Comparison of ENCODE assay signal across 9 cellular contexts in the genomic region with DNA sequence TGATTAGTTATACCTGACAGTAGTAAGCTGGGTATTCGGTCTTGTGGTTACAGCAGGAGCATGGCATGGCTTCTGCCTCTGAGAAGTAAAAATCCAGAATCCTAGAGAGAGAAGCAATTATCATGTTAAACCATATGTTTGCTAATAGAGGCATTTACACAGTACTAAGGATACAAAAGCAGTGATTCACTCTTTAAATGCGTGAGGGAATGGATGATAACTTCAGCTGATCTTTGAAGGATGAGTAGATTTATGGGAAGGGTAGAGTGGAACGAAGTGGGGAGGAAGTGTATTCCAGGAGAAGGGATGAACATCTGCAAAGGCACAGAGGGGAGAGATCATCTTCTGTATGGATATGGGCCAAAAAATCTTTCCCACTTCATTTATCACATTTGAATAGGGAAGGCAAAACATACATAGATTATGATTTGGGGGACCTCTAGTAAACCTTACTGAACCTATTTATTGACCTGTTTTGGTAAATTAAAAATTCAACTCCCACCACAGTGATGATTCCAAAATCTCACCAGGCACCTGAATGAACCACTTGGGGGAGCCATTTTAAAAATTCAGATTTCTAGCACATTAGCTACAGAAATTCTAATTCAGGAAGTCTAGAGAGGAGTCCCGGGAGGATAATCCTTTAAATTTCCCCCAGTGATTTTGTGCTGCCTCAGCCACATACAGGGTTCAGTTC. TPM values are rescaled to one million over a fixed set of nuclear protein-coding genes. Genes with fewer than 3 reads are reported as not detected.
DNase-seq lines count a peak whose midpoint lies in the region; ATAC-seq and TF ChIP-seq lines count a peak whose summit lies in the region.
"Had no signal": no experiment of that assay in that cellular context is flagged by ENCODE, and none has a peak within 500 bp of the region (broad histone marks: within the 10 kb centered on the region; RNA-seq: fewer than 3 reads in every experiment).

No MANE protein-coding gene starts in this region.

- H3K9me3 Mint-ChIP-seq in Calu3 (ENCODE audit: low read depth, unreplicated experiment), result peaks cover 3% of the 10 kb centered on the region
- no peaks in the 10 kb centered on the region for H3K9me3 Mint-ChIP-seq in activated CD4-positive, alpha-beta T cell treated with anti-CD3 and anti-CD28 coated beads, Interleukin-2, amount 10 ng/mL, durations not matched to agents 24 days and 14 days
- peaks cover 2 to 9% of the 10 kb centered on the region in 2 donors for H3K9me3 Mint-ChIP-seq in stimulated activated naive CD8-positive, alpha-beta T cell treated with anti-CD3 and anti-CD28 coated beads, Interleukin-15, amount 100 ng/mL, for 72 hours

- intact Hi-C loops in Calu3 (cut with micrococcal nuclease; ENCODE audit: unreplicated experiment), result no loop called here
- intact Hi-C loops in esophagus muscularis mucosa (cut with DNase I), result no loop called here
- intact Hi-C loops in activated CD4-positive, alpha-beta T cell treated with anti-CD3 and anti-CD28 coated beads, Interleukin-2, amount 10 ng/mL, durations not matched to agents 24 days and 14 days (cut with micrococcal nuclease), result no loop called here

- DNase-seq in Calu3 (no peak), HT-29 (ENCODE audit: low spot score) (peak; percentile 52), esophagus muscularis mucosa (ENCODE audit: extremely low spot score) (no peak), hypothalamus (lab: John Stamatoyannopoulos, UW) (no peak), cerebellar cortex (ENCODE audit: low spot score) (no peak)
- DNase-seq in activated CD4-positive, alpha-beta T cell treated with anti-CD3 and anti-CD28 coated beads, Interleukin-2, amount 10 ng/mL, durations not matched to agents 24 days and 14 days, result no peak
- DNase-seq in stimulated activated naive CD8-positive, alpha-beta T cell treated with anti-CD3 and anti-CD28 coated beads, Interleukin-15, amount 100 ng/mL, for 72 hours, result no peak

- 78% methylated on average over 4 of the region's 4 CpGs for WGBS in esophagus muscularis mucosa

- H3K27me3 Mint-ChIP-seq in Calu3 (ENCODE audit: unreplicated experiment), result no peaks in the 10 kb centered on the region
- H3K27me3 Mint-ChIP-seq in activated CD4-positive, alpha-beta T cell treated with anti-CD3 and anti-CD28 coated beads, Interleukin-2, amount 10 ng/mL, durations not matched to agents 24 days and 14 days, result peaks cover 2% of the 10 kb centered on the region
- H3K27me3 Mint-ChIP-seq in stimulated activated naive CD8-positive, alpha-beta T cell treated with anti-CD3 and anti-CD28 coated beads, Interleukin-15, amount 100 ng/mL, for 72 hours, result no peaks in the 10 kb centered on the region

- H3K9me3 ChIP-seq in esophagus muscularis mucosa, result no peaks in the 10 kb centered on the region

- H3K4me3 ChIP-seq in esophagus muscularis mucosa, result no peak overlapping the region

- no peak for TF ChIP-seq POLR2A in esophagus muscularis mucosa (IDR thresholded peaks at IDR 0.05; ENCODE audit: low read depth)

- peaks cover 13% of the 10 kb centered on the region for H3K4me1 Mint-ChIP-seq in Calu3 (ENCODE audit: low read depth, unreplicated experiment)
- H3K4me1 Mint-ChIP-seq in activated CD4-positive, alpha-beta T cell treated with anti-CD3 and anti-CD28 coated beads, Interleukin-2, amount 10 ng/mL, durations not matched to agents 24 days and 14 days, result no peaks in the 10 kb centered on the region
- H3K4me1 Mint-ChIP-seq in stimulated activated naive CD8-positive, alpha-beta T cell treated with anti-CD3 and anti-CD28 coated beads, Interleukin-15, amount 100 ng/mL, for 72 hours, result no peaks in the 10 kb centered on the region

- ATAC-seq in GM21381 (IDR thresholded peaks at IDR 0.05; ENCODE audit: unreplicated experiment), result peak; percentile 39
- ATAC-seq in stimulated activated naive CD8-positive, alpha-beta T cell treated with anti-CD3 and anti-CD28 coated beads, Interleukin-15, amount 100 ng/mL, for 72 hours, result no peak

- no peak overlapping the region for H3K27ac Mint-ChIP-seq in Calu3 (ENCODE audit: unreplicated experiment)
- no peak overlapping the region for H3K27ac Mint-ChIP-seq in activated CD4-positive, alpha-beta T cell treated with anti-CD3 and anti-CD28 coated beads, Interleukin-2, amount 10 ng/mL, durations not matched to agents 24 days and 14 days
- H3K27ac Mint-ChIP-seq in stimulated activated naive CD8-positive, alpha-beta T cell treated with anti-CD3 and anti-CD28 coated beads, Interleukin-15, amount 100 ng/mL, for 72 hours, result no peak overlapping the region

- CTCF ChIA-PET in Calu3 (lab: Charles Lee), result interaction anchor here (1.2 kb wide), 1 partner anchor 413 kb away, joined by 3 read pairs; no protein-coding TSS in a partner anchor

- no peak overlapping the region for H3K4me3 Mint-ChIP-seq in Calu3 (ENCODE audit: low read depth, unreplicated experiment)
- no peak overlapping the region for H3K4me3 Mint-ChIP-seq in activated CD4-positive, alpha-beta T cell treated with anti-CD3 and anti-CD28 coated beads, Interleukin-2, amount 10 ng/mL, durations not matched to agents 24 days and 14 days
- no peak overlapping the region for H3K4me3 Mint-ChIP-seq in stimulated activated naive CD8-positive, alpha-beta T cell treated with anti-CD3 and anti-CD28 coated beads, Interleukin-15, amount 100 ng/mL, for 72 hours

- no peaks in the 10 kb centered on the region for H3K36me3 Mint-ChIP-seq in Calu3 (ENCODE audit: insufficient read depth, unreplicated experiment)
- H3K36me3 Mint-ChIP-seq in activated CD4-positive, alpha-beta T cell treated with anti-CD3 and anti-CD28 coated beads, Interleukin-2, amount 10 ng/mL, durations not matched to agents 24 days and 14 days (ENCODE audit: low read depth), result no peaks in the 10 kb centered on the region

- TF ChIP-seq EP300 in esophagus muscularis mucosa (IDR thresholded peaks at IDR 0.05), result no peak

- H3K36me3 ChIP-seq in esophagus muscularis mucosa, result no peaks in the 10 kb centered on the region

- no peaks in the 10 kb centered on the region for H3K27me3 ChIP-seq in esophagus muscularis mucosa

- no peaks in the 10 kb centered on the region for H3K4me1 ChIP-seq in esophagus muscularis mucosa

- no peak overlapping the region for H3K27ac ChIP-seq in esophagus muscularis mucosa (replicated peaks in 1 of 4)
- H3K27ac ChIP-seq: VCaP had no signal

- TF ChIP-seq CTCF in Calu3 (IDR thresholded peaks at IDR 0.05; ENCODE audit: unreplicated experiment), result peak; percentile 80
- peak in 2 of 3 experiments; percentile 7 to 12 for TF ChIP-seq CTCF in esophagus muscularis mucosa (IDR thresholded peaks at IDR 0.05)

- no TSS peak for BruUV-seq in Calu3 (replicated peaks; lab: Mats Ljungman, UMichigan)

RNA-seq across cellular contexts. Expression of gene IGSF10, which starts 35.1 kb away (rescaled TPM):
- total RNA-seq in Calu3 (2022), result 0.24 and 0.29 TPM in 2 replicates
- total RNA-seq in HT-29 (2014; rRNA removed; shearing (Covaris generic)), result 0.70 and 2.2 TPM in 2 replicates
- total RNA-seq in esophagus muscularis mucosa, result 1 to 10 TPM in 3 of 4 donors, under 1 TPM in 1; 0.83 to 4.0 (median 2.8) TPM
- not detected in 2 replicates for total RNA-seq in activated CD4-positive, alpha-beta T cell treated with anti-CD3 and anti-CD28 coated beads, Interleukin-2, amount 10 ng/mL, durations not matched to agents 24 days and 14 days

RNA-seq across cellular contexts. Expression of gene P2RY12, which starts 41.2 kb away (rescaled TPM):
- not detected in 2 replicates for total RNA-seq in Calu3 (2022)
- total RNA-seq in HT-29 (2014; rRNA removed; shearing (Covaris generic)), result not detected in 2 replicates
- 1 to 10 TPM; 1.5 to 4.6 (median 2.8) TPM for total RNA-seq in esophagus muscularis mucosa
- not detected in 2 replicates for total RNA-seq in activated CD4-positive, alpha-beta T cell treated with anti-CD3 and anti-CD28 coated beads, Interleukin-2, amount 10 ng/mL, durations not matched to agents 24 days and 14 days
